Comparison of ENCODE assay signal across 1 cellular context in the genomic region with DNA sequence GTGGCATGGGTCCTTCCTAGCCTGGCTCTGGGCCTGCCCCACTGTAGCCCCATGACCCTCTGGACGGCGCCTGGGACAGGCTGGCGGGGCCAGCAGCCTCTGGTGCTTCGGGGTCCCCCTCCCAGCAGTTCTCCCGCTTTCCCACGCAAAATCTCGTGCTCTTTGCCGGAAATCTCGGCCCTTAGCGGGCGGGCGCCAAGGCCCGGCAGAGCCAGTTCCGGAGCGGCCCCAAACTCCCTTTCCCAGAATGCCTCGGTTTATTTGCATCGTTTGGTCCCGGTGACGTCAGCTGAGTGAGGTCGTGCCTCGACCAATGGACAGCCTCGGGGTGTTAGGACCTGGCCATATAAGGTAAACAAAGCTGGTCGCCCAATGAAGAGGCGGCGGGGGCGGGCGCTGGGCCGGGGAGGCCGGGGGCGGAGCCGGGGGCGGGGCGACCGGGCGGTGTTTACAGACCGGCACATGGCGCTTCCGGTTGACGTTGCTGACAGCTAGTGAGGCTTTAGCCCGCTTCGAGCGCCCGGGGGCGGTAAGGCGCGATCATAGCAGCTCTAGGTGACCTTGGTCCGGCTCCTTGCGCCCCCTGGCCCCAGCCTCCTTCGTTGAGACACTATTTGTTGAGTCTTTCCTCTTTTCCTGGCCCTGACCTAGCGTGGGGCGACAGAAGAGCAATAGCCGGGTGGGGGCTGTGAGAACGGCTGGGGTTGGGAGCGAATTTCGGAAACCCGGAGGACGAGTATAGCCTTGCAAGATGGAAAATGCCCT.
TF ChIP-seq lines count a peak whose summit lies in the region.

No MANE protein-coding gene starts in this region.

TF ChIP-seq in K562, 482 proteins besides CTCF, POLR2A, EP300 and RAD21 (continued from another document and continues in another):
- peak; percentile 66 for TF ChIP-seq MGA (IDR thresholded peaks at IDR 0.05)
- 0 out of 2 replicates have a peak, but pooled peaks have one; percentile 31 for TF ChIP-seq TARDBP (IDR thresholded peaks at IDR 0.05)
- TF ChIP-seq SRF (CRISPR knock-in tag; IDR thresholded peaks at IDR 0.05), result peak; percentile 99
- peak; percentile 93 to 94 for TF ChIP-seq FOXK2 (conservative IDR thresholded peaks at IDR 0.05 in 1 of 2, IDR thresholded peaks at IDR 0.05 in 1 of 2; ENCODE audit: low read depth in 2 of 2)
- TF ChIP-seq ARID4B (CRISPR knock-in tag; IDR thresholded peaks at IDR 0.05), result peak; percentile 81
- no peak for TF ChIP-seq DACH1 (IDR thresholded peaks at IDR 0.05; ENCODE audit: partially characterized antibody)
- TF ChIP-seq MTA3 (IDR thresholded peaks at IDR 0.05; ENCODE audit: borderline replicate concordance), result 0 out of 2 replicates have a peak, but pooled peaks have one; percentile 16
- 0 out of 2 replicates have a peak, but pooled peaks have one; percentile 12 for TF ChIP-seq KLF13 (tag; IDR thresholded peaks at IDR 0.05; ENCODE audit: borderline replicate concordance, low read depth)
- TF ChIP-seq POLR2B (IDR thresholded peaks at IDR 0.05; ENCODE audit: low read depth, partially characterized antibody), result peak; percentile 71
- no peak for TF ChIP-seq ZNF232 (CRISPR knock-in tag; IDR thresholded peaks at IDR 0.05)
- TF ChIP-seq, protein P1, sequence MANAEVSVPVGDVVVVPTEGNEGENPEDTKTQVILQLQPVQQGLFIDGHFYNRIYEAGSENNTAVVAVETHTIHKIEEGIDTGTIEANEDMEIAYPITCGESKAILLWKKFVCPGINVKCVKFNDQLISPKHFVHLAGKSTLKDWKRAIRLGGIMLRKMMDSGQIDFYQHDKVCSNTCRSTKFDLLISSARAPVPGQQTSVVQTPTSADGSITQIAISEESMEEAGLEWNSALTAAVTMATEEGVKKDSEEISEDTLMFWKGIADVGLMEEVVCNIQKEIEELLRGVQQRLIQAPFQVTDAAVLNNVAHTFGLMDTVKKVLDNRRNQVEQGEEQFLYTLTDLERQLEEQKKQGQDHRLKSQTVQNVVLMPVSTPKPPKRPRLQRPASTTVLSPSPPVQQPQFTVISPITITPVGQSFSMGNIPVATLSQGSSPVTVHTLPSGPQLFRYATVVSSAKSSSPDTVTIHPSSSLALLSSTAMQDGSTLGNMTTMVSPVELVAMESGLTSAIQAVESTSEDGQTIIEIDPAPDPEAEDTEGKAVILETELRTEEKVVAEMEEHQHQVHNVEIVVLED (CRISPR knock-in tag; IDR thresholded peaks at IDR 0.05), result 0 out of 2 replicates have a peak, but pooled peaks have one; percentile 27
- no peak for TF ChIP-seq NR4A1 (CRISPR knock-in tag; IDR thresholded peaks at IDR 0.05)
- no peak for TF ChIP-seq NR4A1 (tag; IDR thresholded peaks at IDR 0.05)
- no peak for TF ChIP-seq NR2C2 (CRISPR knock-in tag; IDR thresholded peaks at IDR 0.05)
- TF ChIP-seq NR2C2 (tag; IDR thresholded peaks at IDR 0.05), result peak; percentile 90
- TF ChIP-seq, protein P2, sequence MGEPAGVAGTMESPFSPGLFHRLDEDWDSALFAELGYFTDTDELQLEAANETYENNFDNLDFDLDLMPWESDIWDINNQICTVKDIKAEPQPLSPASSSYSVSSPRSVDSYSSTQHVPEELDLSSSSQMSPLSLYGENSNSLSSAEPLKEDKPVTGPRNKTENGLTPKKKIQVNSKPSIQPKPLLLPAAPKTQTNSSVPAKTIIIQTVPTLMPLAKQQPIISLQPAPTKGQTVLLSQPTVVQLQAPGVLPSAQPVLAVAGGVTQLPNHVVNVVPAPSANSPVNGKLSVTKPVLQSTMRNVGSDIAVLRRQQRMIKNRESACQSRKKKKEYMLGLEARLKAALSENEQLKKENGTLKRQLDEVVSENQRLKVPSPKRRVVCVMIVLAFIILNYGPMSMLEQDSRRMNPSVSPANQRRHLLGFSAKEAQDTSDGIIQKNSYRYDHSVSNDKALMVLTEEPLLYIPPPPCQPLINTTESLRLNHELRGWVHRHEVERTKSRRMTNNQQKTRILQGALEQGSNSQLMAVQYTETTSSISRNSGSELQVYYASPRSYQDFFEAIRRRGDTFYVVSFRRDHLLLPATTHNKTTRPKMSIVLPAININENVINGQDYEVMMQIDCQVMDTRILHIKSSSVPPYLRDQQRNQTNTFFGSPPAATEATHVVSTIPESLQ (CRISPR knock-in tag; IDR thresholded peaks at IDR 0.05), result 0 out of 2 replicates have a peak, but pooled peaks have one; percentile 68
- TF ChIP-seq, protein P3, sequence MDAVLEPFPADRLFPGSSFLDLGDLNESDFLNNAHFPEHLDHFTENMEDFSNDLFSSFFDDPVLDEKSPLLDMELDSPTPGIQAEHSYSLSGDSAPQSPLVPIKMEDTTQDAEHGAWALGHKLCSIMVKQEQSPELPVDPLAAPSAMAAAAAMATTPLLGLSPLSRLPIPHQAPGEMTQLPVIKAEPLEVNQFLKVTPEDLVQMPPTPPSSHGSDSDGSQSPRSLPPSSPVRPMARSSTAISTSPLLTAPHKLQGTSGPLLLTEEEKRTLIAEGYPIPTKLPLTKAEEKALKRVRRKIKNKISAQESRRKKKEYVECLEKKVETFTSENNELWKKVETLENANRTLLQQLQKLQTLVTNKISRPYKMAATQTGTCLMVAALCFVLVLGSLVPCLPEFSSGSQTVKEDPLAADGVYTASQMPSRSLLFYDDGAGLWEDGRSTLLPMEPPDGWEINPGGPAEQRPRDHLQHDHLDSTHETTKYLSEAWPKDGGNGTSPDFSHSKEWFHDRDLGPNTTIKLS (IDR thresholded peaks at IDR 0.05; ENCODE audit: borderline replicate concordance, low read depth), result peak; percentile 84
- TF ChIP-seq TAL1 (IDR thresholded peaks at IDR 0.05), result 0 out of 2 replicates have a peak, but pooled peaks have one; percentile 7
- TF ChIP-seq CBFA2T3 (IDR thresholded peaks at IDR 0.05), result no peak
- 0 out of 2 replicates have a peak, but pooled peaks have one; percentile 2 for TF ChIP-seq GTF2A2 (tag; IDR thresholded peaks at IDR 0.05)
- no peak for TF ChIP-seq ZNF583 (CRISPR knock-in tag; IDR thresholded peaks at IDR 0.05)
- no peak for TF ChIP-seq RFX7 (CRISPR knock-in tag; IDR thresholded peaks at IDR 0.05)
- peak; percentile 93 for TF ChIP-seq ETV5 (CRISPR knock-in tag; IDR thresholded peaks at IDR 0.05; ENCODE audit: low read depth)
- no peak for TF ChIP-seq CEBPG (CRISPR knock-in tag; IDR thresholded peaks at IDR 0.05)
- no peak for TF ChIP-seq CEBPG (tag; conservative IDR thresholded peaks at IDR 0.05 in 1 of 2, IDR thresholded peaks at IDR 0.05 in 1 of 2)
- TF ChIP-seq NFIC (IDR thresholded peaks at IDR 0.05), result 0 out of 2 replicates have a peak, but pooled peaks have one; percentile 2
- TF ChIP-seq NFATC3 (IDR thresholded peaks at IDR 0.05), result no peak
- peak; percentile 69 for TF ChIP-seq NBN (IDR thresholded peaks at IDR 0.05; ENCODE audit: low read depth)
- peak; percentile 12; the same call in 1 of the 2 replicates for TF ChIP-seq HDAC2 (IDR thresholded peaks at IDR 0.05)
